Comparison of ENCODE assay signal across 1 cellular context in genomic region chr6:37257634-37258404, GRCh38.
A peak's percentile ranks its signal among the peaks of the same experiment; 100 is the strongest.
TF ChIP-seq lines count a peak whose summit lies in the region.

TSS of gene TBC1D22B (plus strand) at chr6:37257772. CDS start at chr6:37257918, 146 bp downstream.
TSS of gene TMEM217 (minus strand) at chr6:37258144. CDS start at chr6:37219030, 39,114 bp downstream.

TF ChIP-seq in HepG2, 621 proteins besides CTCF, POLR2A, EP300 and RAD21 (continued from another document and continues in another):
- TF ChIP-seq PRDM15 (CRISPR knock-in tag; IDR thresholded peaks at IDR 0.05) (no peak; the same call in 1 of the 2 replicates), ZNF34 (CRISPR knock-in tag; IDR thresholded peaks at IDR 0.05; ENCODE audit: borderline replicate concordance) (peak; percentile 91; the same call in 1 of the 2 replicates), ZBTB40 (IDR thresholded peaks at IDR 0.05) (no peak), ZBTB40 (CRISPR knock-in tag; IDR thresholded peaks at IDR 0.05) (peak; percentile 61), REPIN1 (CRISPR knock-in tag; IDR thresholded peaks at IDR 0.05; ENCODE audit: borderline replicate concordance, low read depth) (peak; percentile 93), TEF (CRISPR knock-in tag; IDR thresholded peaks at IDR 0.05) (0 out of 2 replicates have a peak, but pooled peaks have one; percentile 34), TRIM22 (IDR thresholded peaks at IDR 0.05) (no peak), ATF5 (CRISPR knock-in tag; IDR thresholded peaks at IDR 0.05; ENCODE audit: low read depth) (no peak), RORA (CRISPR knock-in tag; IDR thresholded peaks at IDR 0.05) (no peak), POGZ (CRISPR knock-in tag; IDR thresholded peaks at IDR 0.05) (peak; percentile 98), CBX2 (IDR thresholded peaks at IDR 0.05; ENCODE audit: low read depth, low read length) (no peak), CBX2 (CRISPR knock-in tag; IDR thresholded peaks at IDR 0.05; ENCODE audit: low read depth) (no peak), ATF2 (CRISPR knock-in tag; IDR thresholded peaks at IDR 0.05) (peak; percentile 84), THYN1 (CRISPR knock-in tag; IDR thresholded peaks at IDR 0.05; ENCODE audit: borderline replicate concordance, low read depth) (no peak), KMT2B (CRISPR knock-in tag; IDR thresholded peaks at IDR 0.05) (peak; percentile 97), NFYB (CRISPR knock-in tag; IDR thresholded peaks at IDR 0.05) (peak; percentile 100), CC2D1A (CRISPR knock-in tag; IDR thresholded peaks at IDR 0.05) (no peak), LCORL (IDR thresholded peaks at IDR 0.05) (peak; percentile 36; the same call in 1 of the 2 replicates), LCORL (CRISPR knock-in tag; IDR thresholded peaks at IDR 0.05) (no peak), ZNF256 (CRISPR knock-in tag; conservative IDR thresholded peaks at IDR 0.05) (no peak), FOXJ3 (CRISPR knock-in tag; IDR thresholded peaks at IDR 0.05; ENCODE audit: borderline replicate concordance) (no peak)
- TF ChIP-seq, protein P1, sequence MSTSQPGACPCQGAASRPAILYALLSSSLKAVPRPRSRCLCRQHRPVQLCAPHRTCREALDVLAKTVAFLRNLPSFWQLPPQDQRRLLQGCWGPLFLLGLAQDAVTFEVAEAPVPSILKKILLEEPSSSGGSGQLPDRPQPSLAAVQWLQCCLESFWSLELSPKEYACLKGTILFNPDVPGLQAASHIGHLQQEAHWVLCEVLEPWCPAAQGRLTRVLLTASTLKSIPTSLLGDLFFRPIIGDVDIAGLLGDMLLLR (CRISPR knock-in tag; IDR thresholded peaks at IDR 0.05): no peak
- TF ChIP-seq, protein P2, sequence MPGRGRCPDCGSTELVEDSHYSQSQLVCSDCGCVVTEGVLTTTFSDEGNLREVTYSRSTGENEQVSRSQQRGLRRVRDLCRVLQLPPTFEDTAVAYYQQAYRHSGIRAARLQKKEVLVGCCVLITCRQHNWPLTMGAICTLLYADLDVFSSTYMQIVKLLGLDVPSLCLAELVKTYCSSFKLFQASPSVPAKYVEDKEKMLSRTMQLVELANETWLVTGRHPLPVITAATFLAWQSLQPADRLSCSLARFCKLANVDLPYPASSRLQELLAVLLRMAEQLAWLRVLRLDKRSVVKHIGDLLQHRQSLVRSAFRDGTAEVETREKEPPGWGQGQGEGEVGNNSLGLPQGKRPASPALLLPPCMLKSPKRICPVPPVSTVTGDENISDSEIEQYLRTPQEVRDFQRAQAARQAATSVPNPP (CRISPR knock-in tag; IDR thresholded peaks at IDR 0.05): 0 out of 2 replicates have a peak, but pooled peaks have one; percentile 36
- TF ChIP-seq, protein P3, sequence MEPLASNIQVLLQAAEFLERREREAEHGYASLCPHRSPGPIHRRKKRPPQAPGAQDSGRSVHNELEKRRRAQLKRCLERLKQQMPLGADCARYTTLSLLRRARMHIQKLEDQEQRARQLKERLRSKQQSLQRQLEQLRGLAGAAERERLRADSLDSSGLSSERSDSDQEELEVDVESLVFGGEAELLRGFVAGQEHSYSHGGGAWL (CRISPR knock-in tag; IDR thresholded peaks at IDR 0.05): peak; percentile 40; the same call in 1 of the 2 replicates
- TF ChIP-seq, protein P4, sequence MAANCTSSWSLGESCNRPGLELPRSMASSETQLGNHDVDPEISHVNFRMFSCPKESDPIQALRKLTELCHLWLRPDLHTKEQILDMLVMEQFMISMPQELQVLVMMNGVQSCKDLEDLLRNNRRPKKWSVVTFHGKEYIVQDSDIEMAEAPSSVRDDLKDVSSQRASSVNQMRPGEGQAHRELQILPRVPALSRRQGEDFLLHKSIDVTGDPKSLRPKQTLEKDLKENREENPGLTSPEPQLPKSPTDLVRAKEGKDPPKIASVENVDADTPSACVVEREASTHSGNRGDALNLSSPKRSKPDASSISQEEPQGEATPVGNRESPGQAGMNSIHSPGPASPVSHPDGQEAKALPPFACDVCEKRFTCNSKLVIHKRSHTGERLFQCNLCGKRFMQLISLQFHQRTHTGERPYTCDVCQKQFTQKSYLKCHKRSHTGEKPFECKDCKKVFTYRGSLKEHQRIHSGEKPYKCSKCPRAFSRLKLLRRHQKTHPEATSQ (CRISPR knock-in tag; IDR thresholded peaks at IDR 0.05; ENCODE audit: borderline replicate concordance): peak; percentile 71; the same call in 1 of the 2 replicates
- TF ChIP-seq, protein P5, sequence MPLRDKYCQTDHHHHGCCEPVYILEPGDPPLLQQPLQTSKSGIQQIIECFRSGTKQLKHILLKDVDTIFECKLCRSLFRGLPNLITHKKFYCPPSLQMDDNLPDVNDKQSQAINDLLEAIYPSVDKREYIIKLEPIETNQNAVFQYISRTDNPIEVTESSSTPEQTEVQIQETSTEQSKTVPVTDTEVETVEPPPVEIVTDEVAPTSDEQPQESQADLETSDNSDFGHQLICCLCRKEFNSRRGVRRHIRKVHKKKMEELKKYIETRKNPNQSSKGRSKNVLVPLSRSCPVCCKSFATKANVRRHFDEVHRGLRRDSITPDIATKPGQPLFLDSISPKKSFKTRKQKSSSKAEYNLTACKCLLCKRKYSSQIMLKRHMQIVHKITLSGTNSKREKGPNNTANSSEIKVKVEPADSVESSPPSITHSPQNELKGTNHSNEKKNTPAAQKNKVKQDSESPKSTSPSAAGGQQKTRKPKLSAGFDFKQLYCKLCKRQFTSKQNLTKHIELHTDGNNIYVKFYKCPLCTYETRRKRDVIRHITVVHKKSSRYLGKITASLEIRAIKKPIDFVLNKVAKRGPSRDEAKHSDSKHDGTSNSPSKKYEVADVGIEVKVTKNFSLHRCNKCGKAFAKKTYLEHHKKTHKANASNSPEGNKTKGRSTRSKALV (CRISPR knock-in tag; IDR thresholded peaks at IDR 0.05): 0 out of 2 replicates have a peak, but pooled peaks have one; percentile 27
- TF ChIP-seq, protein P6, sequence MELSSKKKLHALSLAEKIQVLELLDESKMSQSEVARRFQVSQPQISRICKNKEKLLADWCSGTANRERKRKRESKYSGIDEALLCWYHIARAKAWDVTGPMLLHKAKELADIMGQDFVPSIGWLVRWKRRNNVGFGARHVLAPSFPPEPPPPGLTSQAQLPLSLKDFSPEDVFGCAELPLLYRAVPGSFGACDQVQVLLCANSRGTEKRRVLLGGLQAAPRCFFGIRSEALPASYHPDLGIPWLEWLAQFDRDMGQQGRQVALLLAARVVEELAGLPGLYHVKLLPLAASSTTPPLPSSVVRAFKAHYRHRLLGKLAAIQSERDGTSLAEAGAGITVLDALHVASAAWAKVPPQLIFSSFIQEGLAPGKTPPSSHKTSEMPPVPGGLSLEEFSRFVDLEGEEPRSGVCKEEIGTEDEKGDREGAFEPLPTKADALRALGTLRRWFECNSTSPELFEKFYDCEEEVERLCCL (CRISPR knock-in tag; IDR thresholded peaks at IDR 0.05; ENCODE audit: borderline replicate concordance): no peak
